11 cellular contexts compared by ENCODE assay signal in genomic region chr6:111724039-111724438, GRCh38.
A peak's percentile ranks its signal among the peaks of the same experiment; 100 is the strongest.
DNase-seq lines count a peak whose midpoint lies in the region; ATAC-seq and TF ChIP-seq lines count a peak whose summit lies in the region.
"Had no signal": no experiment of that assay in that cellular context is flagged by ENCODE, and none has a peak within 500 bp of the region (broad histone marks: within the 10 kb centered on the region; RNA-seq: fewer than 3 reads in every experiment).

No MANE protein-coding gene starts in this region.

- H3K9ac ChIP-seq in GM23248 (no peak overlapping the region), smooth muscle cell (ENCODE audit: low read depth) (no peak overlapping the region)

- in situ Hi-C loops in GM23248 (cut with MboI) (no loop called here), transverse colon (cut with MboI; ENCODE audit: low pct_ligation_motif_present in 1 of 4, low pct_unique_long_range_greater_than_20kb in 1 of 4, low sequenced_read_pairs in 3 of 4) (no loop called here)

- H3K4me3 ChIP-seq in GM23248, result no peak overlapping the region
- no peak overlapping the region for H3K4me3 ChIP-seq in smooth muscle cell
- H3K4me3 ChIP-seq in transverse colon, result no peak overlapping the region

- H3K27me3 Mint-ChIP-seq in memory B cell, result no peaks in the 10 kb centered on the region

- no peak for TF ChIP-seq POLR2A in transverse colon (IDR thresholded peaks at IDR 0.05)

- H3K36me3 ChIP-seq in GM23248 (ENCODE audit: low read depth) (no peaks in the 10 kb centered on the region), smooth muscle cell (ENCODE audit: low read depth) (no peaks in the 10 kb centered on the region), transverse colon (no peaks in the 10 kb centered on the region)

- H3K27ac ChIP-seq in GM23248 (peak overlapping the region; percentile 72), smooth muscle cell (ENCODE audit: low read depth) (no peak overlapping the region), transverse colon (no peak overlapping the region)

- H3K9me3 ChIP-seq in GM23248 (ENCODE audit: low read depth) (no peaks in the 10 kb centered on the region), smooth muscle cell (replicated peaks; ENCODE audit: low read depth) (no peaks in the 10 kb centered on the region), transverse colon (no peaks in the 10 kb centered on the region)

- H3K4me2 ChIP-seq in GM23248 (ENCODE audit: unreplicated experiment) (peak overlapping the region; percentile 38), smooth muscle cell (no peak overlapping the region)

- H3K9me2 ChIP-seq in GM23248 (ENCODE audit: insufficient read depth), result no peaks in the 10 kb centered on the region

- WGBS in GM23248 (ENCODE audit: low coverage in 1 of 2, low lambda C conversion rate in 2 of 2, missing lambda C conversion rate in 2 of 2), 2 experiments, result 69 to 76% methylated on average over 5 of the region's 5 CpGs
- 91% methylated on average over 5 of the region's 5 CpGs for WGBS in smooth muscle cell (ENCODE audit: low lambda C conversion rate)
- 83 to 91% methylated on average over 2 to 5 of the region's 5 CpGs for WGBS in transverse colon (ENCODE audit: low coverage in 1 of 2), 2 donors

- H3K4me1 Mint-ChIP-seq in memory B cell, result peaks cover 25% of the 10 kb centered on the region

- H3K27me3 ChIP-seq in GM23248 (replicated peaks; ENCODE audit: insufficient read depth) (no peaks in the 10 kb centered on the region), smooth muscle cell (ENCODE audit: low read depth) (no peaks in the 10 kb centered on the region), transverse colon (no peaks in the 10 kb centered on the region)

- H3K27ac Mint-ChIP-seq in memory B cell, result peak overlapping the region; percentile 67

- TF ChIP-seq EP300 in transverse colon (IDR thresholded peaks at IDR 0.05; ENCODE audit: low read depth), result no peak

- DNase-seq in GM23248 (no peak), memory B cell (ENCODE audit: low spot score in 2 of 2) (no peak), smooth muscle cell (lab: John Stamatoyannopoulos, UW; ENCODE audit: unreplicated experiment) (no peak), NCI-H510A treated with DMSO at 0.1 percent for 48 hours (lab: John Stamatoyannopoulos, UW) (no peak), transverse colon (no peak), Ammon's horn (ENCODE audit: low spot score) (no peak)
- DNase-seq: midbrain; PC-3; stimulated activated CD4-positive, alpha-beta T cell treated with anti-CD3 and anti-CD28 coated beads, Interleukin-2, amount 100 ng/mL, for 24 hours had no signal

- H3F3A ChIP-seq in GM23248 (ENCODE audit: insufficient read depth) (peaks cover 80% of the 10 kb centered on the region), smooth muscle cell (ENCODE audit: low read depth) (no peaks in the 10 kb centered on the region)

- intact Hi-C loops in transverse colon (cut with DNase I; ENCODE audit: low total_unique reads), result no loop called here

- H3K36me3 Mint-ChIP-seq in memory B cell, result peaks cover 4% of the 10 kb centered on the region

- H4K20me1 ChIP-seq in GM23248 (ENCODE audit: insufficient read depth) (no peaks in the 10 kb centered on the region), smooth muscle cell (ENCODE audit: low read depth) (peaks cover 69% of the 10 kb centered on the region)

- H3K79me2 ChIP-seq in GM23248 (ENCODE audit: insufficient read depth) (peaks cover 69% of the 10 kb centered on the region), smooth muscle cell (ENCODE audit: low read depth) (peaks cover 30% of the 10 kb centered on the region)

- TF ChIP-seq CTCF in smooth muscle cell (IDR thresholded peaks at IDR 0.05; ENCODE audit: borderline replicate concordance, insufficient read depth, poor library complexity, severe bottlenecking) (no peak), transverse colon (IDR thresholded peaks at IDR 0.05) (no peak)

- ATAC-seq in GM19025 (IDR thresholded peaks at IDR 0.05; ENCODE audit: low read depth, unreplicated experiment) (peak; percentile 26), HG03565 (IDR thresholded peaks at IDR 0.05; ENCODE audit: unreplicated experiment) (peak; percentile 8), memory B cell (ENCODE audit: low read depth) (peak; percentile 12)
- ATAC-seq: PC-3 had no signal

- H3K4me1 ChIP-seq in GM23248 (ENCODE audit: insufficient read depth), result peaks cover 76% of the 10 kb centered on the region
- no peaks in the 10 kb centered on the region for H3K4me1 ChIP-seq in smooth muscle cell (ENCODE audit: low read depth)
- peaks cover 0 to 20% (median 6%) of the 10 kb centered on the region in 4 donors for H3K4me1 ChIP-seq in transverse colon

- no peak overlapping the region for H2AFZ ChIP-seq in GM23248
- H2AFZ ChIP-seq in smooth muscle cell (ENCODE audit: low read depth), result no peak overlapping the region

- H3K4me3 Mint-ChIP-seq in memory B cell, result peak overlapping the region; percentile 70

- no peaks in the 10 kb centered on the region for H3K9me3 Mint-ChIP-seq in memory B cell
